Comparison of ENCODE assay signal across 1 cellular context in the genomic region with DNA sequence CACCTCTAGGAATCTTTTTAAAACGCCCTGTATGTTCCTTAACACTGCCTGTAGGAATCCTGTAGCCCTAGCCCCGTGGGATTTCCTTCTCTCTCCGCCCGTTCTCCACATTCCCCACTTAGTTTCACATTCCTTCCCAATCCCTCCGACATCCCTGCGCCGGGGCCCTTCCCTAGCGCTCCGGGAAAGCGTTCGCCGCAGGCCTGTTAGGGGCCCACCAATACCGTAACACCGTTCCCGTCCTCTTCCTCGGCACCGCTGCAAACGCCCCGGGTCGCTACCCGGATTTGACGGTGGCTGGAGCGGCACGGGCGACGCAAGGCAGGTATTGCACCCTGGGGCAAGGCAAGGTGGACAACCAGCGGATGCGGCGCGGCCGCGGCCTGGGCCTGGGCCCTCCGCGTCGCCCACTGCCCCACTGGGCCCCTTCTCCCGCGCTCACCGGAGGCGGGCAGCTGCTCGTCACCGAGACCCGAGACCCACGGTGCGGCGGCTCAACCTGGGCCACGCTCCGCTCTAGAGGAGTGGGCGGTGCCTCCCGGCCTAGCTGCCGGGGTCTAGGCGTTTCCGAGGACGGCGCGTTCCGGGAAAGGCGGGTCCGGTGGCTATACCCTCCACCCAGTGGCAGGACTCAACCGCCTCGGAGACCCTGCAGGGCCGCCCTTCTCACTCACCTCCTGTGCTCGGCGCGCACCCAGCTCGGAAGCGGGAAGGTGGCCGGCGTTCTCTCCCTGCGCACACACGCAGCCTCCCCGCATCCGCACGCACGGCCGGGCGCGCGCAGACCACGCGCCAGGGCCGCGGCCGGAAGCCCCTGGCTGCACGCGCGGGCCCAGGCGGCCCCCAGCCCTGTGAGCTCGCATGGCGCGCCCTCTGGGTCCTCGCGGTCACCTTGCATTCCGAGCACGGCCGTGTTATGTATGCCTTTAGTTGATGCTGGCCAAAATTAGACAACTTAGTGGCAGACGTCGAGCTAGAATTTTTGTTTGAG.
TF ChIP-seq lines count a peak whose summit lies in the region.

B3GALNT1 (minus strand) TSS at position 789 of the 991 bp plus-strand sequence. CDS start 18,595 bp downstream, outside the sequence.

TF ChIP-seq in WTC11, 78 proteins besides CTCF, POLR2A, EP300 and RAD21 (continued from another document and continues in another):
- TF ChIP-seq KAT7 (CRISPR knock-in tag; IDR thresholded peaks at IDR 0.05; ENCODE audit: borderline replicate concordance) (peak; percentile 92; the same call in 1 of the 2 replicates), GRHL2 (CRISPR knock-in tag; IDR thresholded peaks at IDR 0.05; ENCODE audit: insufficient replicate concordance, severe bottlenecking) (no peak), TEAD1 (CRISPR knock-in tag; IDR thresholded peaks at IDR 0.05) (peak; percentile 95), ZNF281 (CRISPR knock-in tag; IDR thresholded peaks at IDR 0.05) (no peak), CREB1 (CRISPR knock-in tag; IDR thresholded peaks at IDR 0.05) (peak; percentile 83), ZNF396 (CRISPR knock-in tag; IDR thresholded peaks at IDR 0.05; ENCODE audit: borderline replicate concordance) (no peak), SMAD3 (CRISPR knock-in tag; IDR thresholded peaks at IDR 0.05; ENCODE audit: borderline replicate concordance) (peak; percentile 72; the same call in 1 of the 2 replicates), NR1H2 (CRISPR knock-in tag; IDR thresholded peaks at IDR 0.05) (no peak), TCF7 (CRISPR knock-in tag; IDR thresholded peaks at IDR 0.05; ENCODE audit: low read depth) (peak; percentile 96; the same call in 1 of the 2 replicates), HMGA2 (CRISPR knock-in tag; IDR thresholded peaks at IDR 0.05) (no peak), ZNF317 (CRISPR knock-in tag; IDR thresholded peaks at IDR 0.05; ENCODE audit: borderline replicate concordance, low read depth) (0 out of 2 replicates have a peak, but pooled peaks have one; percentile 44), ZNF121 (CRISPR knock-in tag; IDR thresholded peaks at IDR 0.05) (peak; percentile 62; the same call in 1 of the 2 replicates), MAX (CRISPR knock-in tag; IDR thresholded peaks at IDR 0.05) (peak; percentile 83), FOXJ3 (CRISPR knock-in tag; IDR thresholded peaks at IDR 0.05; ENCODE audit: borderline replicate concordance) (no peak), NFATC4 (CRISPR knock-in tag; IDR thresholded peaks at IDR 0.05) (no peak), ZNF219 (CRISPR knock-in tag; IDR thresholded peaks at IDR 0.05; ENCODE audit: borderline replicate concordance) (peak; percentile 95), USF2 (CRISPR knock-in tag; IDR thresholded peaks at IDR 0.05) (no peak), STAT6 (CRISPR knock-in tag; conservative IDR thresholded peaks at IDR 0.05; ENCODE audit: low read depth) (peak; percentile 33; the same call in 1 of the 2 replicates), ARID4B (CRISPR knock-in tag; IDR thresholded peaks at IDR 0.05; ENCODE audit: borderline replicate concordance) (peak; percentile 92), TP53 (CRISPR knock-in tag; IDR thresholded peaks at IDR 0.05) (peak; percentile 91), ZMAT4 (CRISPR knock-in tag; IDR thresholded peaks at IDR 0.05) (no peak)
- TF ChIP-seq, protein P1, sequence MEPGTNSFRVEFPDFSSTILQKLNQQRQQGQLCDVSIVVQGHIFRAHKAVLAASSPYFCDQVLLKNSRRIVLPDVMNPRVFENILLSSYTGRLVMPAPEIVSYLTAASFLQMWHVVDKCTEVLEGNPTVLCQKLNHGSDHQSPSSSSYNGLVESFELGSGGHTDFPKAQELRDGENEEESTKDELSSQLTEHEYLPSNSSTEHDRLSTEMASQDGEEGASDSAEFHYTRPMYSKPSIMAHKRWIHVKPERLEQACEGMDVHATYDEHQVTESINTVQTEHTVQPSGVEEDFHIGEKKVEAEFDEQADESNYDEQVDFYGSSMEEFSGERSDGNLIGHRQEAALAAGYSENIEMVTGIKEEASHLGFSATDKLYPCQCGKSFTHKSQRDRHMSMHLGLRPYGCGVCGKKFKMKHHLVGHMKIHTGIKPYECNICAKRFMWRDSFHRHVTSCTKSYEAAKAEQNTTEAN (CRISPR knock-in tag; IDR thresholded peaks at IDR 0.05) = peak; percentile 74
- TF ChIP-seq, protein P2, sequence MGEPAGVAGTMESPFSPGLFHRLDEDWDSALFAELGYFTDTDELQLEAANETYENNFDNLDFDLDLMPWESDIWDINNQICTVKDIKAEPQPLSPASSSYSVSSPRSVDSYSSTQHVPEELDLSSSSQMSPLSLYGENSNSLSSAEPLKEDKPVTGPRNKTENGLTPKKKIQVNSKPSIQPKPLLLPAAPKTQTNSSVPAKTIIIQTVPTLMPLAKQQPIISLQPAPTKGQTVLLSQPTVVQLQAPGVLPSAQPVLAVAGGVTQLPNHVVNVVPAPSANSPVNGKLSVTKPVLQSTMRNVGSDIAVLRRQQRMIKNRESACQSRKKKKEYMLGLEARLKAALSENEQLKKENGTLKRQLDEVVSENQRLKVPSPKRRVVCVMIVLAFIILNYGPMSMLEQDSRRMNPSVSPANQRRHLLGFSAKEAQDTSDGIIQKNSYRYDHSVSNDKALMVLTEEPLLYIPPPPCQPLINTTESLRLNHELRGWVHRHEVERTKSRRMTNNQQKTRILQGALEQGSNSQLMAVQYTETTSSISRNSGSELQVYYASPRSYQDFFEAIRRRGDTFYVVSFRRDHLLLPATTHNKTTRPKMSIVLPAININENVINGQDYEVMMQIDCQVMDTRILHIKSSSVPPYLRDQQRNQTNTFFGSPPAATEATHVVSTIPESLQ (CRISPR knock-in tag; IDR thresholded peaks at IDR 0.05) = no peak
- TF ChIP-seq, protein P3, sequence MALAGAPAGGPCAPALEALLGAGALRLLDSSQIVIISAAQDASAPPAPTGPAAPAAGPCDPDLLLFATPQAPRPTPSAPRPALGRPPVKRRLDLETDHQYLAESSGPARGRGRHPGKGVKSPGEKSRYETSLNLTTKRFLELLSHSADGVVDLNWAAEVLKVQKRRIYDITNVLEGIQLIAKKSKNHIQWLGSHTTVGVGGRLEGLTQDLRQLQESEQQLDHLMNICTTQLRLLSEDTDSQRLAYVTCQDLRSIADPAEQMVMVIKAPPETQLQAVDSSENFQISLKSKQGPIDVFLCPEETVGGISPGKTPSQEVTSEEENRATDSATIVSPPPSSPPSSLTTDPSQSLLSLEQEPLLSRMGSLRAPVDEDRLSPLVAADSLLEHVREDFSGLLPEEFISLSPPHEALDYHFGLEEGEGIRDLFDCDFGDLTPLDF (CRISPR knock-in tag; IDR thresholded peaks at IDR 0.05) = peak; percentile 92
- TF ChIP-seq, protein P4, sequence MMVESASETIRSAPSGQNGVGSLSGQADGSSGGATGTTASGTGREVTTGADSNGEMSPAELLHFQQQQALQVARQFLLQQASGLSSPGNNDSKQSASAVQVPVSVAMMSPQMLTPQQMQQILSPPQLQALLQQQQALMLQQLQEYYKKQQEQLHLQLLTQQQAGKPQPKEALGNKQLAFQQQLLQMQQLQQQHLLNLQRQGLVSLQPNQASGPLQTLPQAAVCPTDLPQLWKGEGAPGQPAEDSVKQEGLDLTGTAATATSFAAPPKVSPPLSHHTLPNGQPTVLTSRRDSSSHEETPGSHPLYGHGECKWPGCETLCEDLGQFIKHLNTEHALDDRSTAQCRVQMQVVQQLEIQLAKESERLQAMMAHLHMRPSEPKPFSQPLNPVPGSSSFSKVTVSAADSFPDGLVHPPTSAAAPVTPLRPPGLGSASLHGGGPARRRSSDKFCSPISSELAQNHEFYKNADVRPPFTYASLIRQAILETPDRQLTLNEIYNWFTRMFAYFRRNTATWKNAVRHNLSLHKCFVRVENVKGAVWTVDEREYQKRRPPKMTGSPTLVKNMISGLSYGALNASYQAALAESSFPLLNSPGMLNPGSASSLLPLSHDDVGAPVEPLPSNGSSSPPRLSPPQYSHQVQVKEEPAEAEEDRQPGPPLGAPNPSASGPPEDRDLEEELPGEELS (CRISPR knock-in tag; IDR thresholded peaks at IDR 0.05) = peak; percentile 96
